ENCODE assay signal across 9 cellular contexts in genomic region chr17:77466596-77467223, GRCh38.
A peak's percentile ranks its signal among the peaks of the same experiment; 100 is the strongest.
DNase-seq lines count a peak whose midpoint lies in the region; ATAC-seq, FAIRE-seq and TF ChIP-seq lines count a peak whose summit lies in the region.
"Had no signal": no experiment of that assay in that cellular context is flagged by ENCODE, and none has a peak within 500 bp of the region (broad histone marks: within the 10 kb centered on the region; RNA-seq: fewer than 3 reads in every experiment).

No MANE protein-coding gene starts in this region.

- H2BK20ac ChIP-seq in H1 (ENCODE audit: low read length), result peak overlapping the region; percentile 24; the same call in 1 of the 2 replicates

- no peak for TF ChIP-seq CTCF in H1 (IDR thresholded peaks at IDR 0.05; ENCODE audit: control extremely low read depth in 1 of 3, insufficient read depth in 1 of 3, low read depth in 1 of 3, low read length in 3 of 3)
- TF ChIP-seq CTCF in neural cell (IDR thresholded peaks at IDR 0.05; ENCODE audit: poor library complexity, severe bottlenecking), result no peak

- H3K18ac ChIP-seq in H1 (ENCODE audit: extremely low read depth, low read length), result peak overlapping the region; percentile 60

- H3K4me1 ChIP-seq in BLaER1 (peaks cover 99% of the 10 kb centered on the region), H1 (replicated peaks in 1 of 4; ENCODE audit: control insufficient read depth in 3 of 4, insufficient read depth in 4 of 4, low read length in 3 of 4) (peaks cover 30 to 43% (median 36%) of the 10 kb centered on the region in 4 experiments)

- H2BK15ac ChIP-seq in H1 (ENCODE audit: low read length), result 0 out of 2 replicates have a peak overlapping the region, but pooled peaks have one; percentile 76

- H3K79me2 ChIP-seq in H1 (ENCODE audit: control insufficient read depth in 1 of 2, insufficient read depth in 2 of 2, low read length in 2 of 2) (peaks cover 4 to 75% of the 10 kb centered on the region in 2 experiments; a peak in 3 of 4 replicates), neural cell (replicated peaks; ENCODE audit: insufficient read depth, low read length) (peaks cover 40% of the 10 kb centered on the region)

- H3K9ac ChIP-seq in BLaER1, result peak overlapping the region; percentile 75
- H3K9ac ChIP-seq in H1 (replicated peaks in 1 of 4; ENCODE audit: extremely low read depth in 1 of 4, low read depth in 3 of 4, low read length in 3 of 4), result peak overlapping the region in 1 of 4 experiments; percentile 16; a peak in 2 of 7 replicates
- H3K9ac ChIP-seq in neural cell (ENCODE audit: low read length), result no peak overlapping the region

- no peak for TF ChIP-seq RAD21 in H1 (IDR thresholded peaks at IDR 0.05 in 1 of 2, conservative IDR thresholded peaks at IDR 0.05 in 1 of 2; ENCODE audit: low read depth in 2 of 2, low read length in 2 of 2)
- TF ChIP-seq RAD21 in neural cell (conservative IDR thresholded peaks at IDR 0.05), result no peak

- H4K5ac ChIP-seq in H1 (ENCODE audit: insufficient read length, low read depth, low read length), result peak overlapping the region; percentile 64

- H4K91ac ChIP-seq in H1 (replicated peaks; ENCODE audit: insufficient read length, low read length), result peak overlapping the region; percentile 94

- H2BK12ac ChIP-seq in H1 (ENCODE audit: low read depth, low read length), result peak overlapping the region; percentile 56

- peak overlapping the region; percentile 95 for H3K56ac ChIP-seq in H1 (replicated peaks; ENCODE audit: insufficient read length, low read depth, low read length)

- no peak overlapping the region for H3K14ac ChIP-seq in H1 (ENCODE audit: insufficient read length)

- H3K79me1 ChIP-seq in H1 (ENCODE audit: low read depth, low read length), result peaks cover 24% of the 10 kb centered on the region

- peaks cover 63% of the 10 kb centered on the region for H3K36me3 ChIP-seq in BLaER1
- H3K36me3 ChIP-seq in H1 (ENCODE audit: control insufficient read depth in 2 of 4, insufficient read depth in 4 of 4, low read length in 3 of 4), result peaks cover 0 to 4% (median 0%) of the 10 kb centered on the region in 4 experiments; a peak in 3 of 8 replicates
- no peaks in the 10 kb centered on the region for H3K36me3 ChIP-seq in neural cell (ENCODE audit: insufficient read depth, low read length)

- no peak overlapping the region for H3K23ac ChIP-seq in H1 (ENCODE audit: insufficient read length)

- DNase-seq in NCI-H82 (lab: John Stamatoyannopoulos, UW) (peak; percentile 61), H1 (ENCODE audit: low read depth in 1 of 2, low spot score in 2 of 2) (no peak), activated gamma-delta T cell (lab: John Stamatoyannopoulos, UW) (no peak), SIG-M5 (lab: John Stamatoyannopoulos, UW) (no peak)
- DNase-seq: activated effector memory CD4-positive, alpha-beta T cell treated with anti-CD3 and anti-CD28 coated beads, Interleukin-2, amount 50 U/mL, for 16 hours had no signal

- peak overlapping the region; percentile 55 for H3K4me3 ChIP-seq in BLaER1
- H3K4me3 ChIP-seq in H1 (ENCODE audit: extremely low read depth in 1 of 4, insufficient read depth in 2 of 4, low read depth in 3 of 4, low read length in 4 of 4), result peak overlapping the region; percentile 0 to 52 (median 20); a peak in 5 of 8 replicates
- peak overlapping the region; percentile 17 for H3K4me3 ChIP-seq in neural cell (ENCODE audit: low read length)

- no peaks in the 10 kb centered on the region for H3K9me2 ChIP-seq in neural cell (ENCODE audit: insufficient read depth, low read length)

- H4K20me1 ChIP-seq in BLaER1 (peaks cover 68% of the 10 kb centered on the region), H1 (replicated peaks in 1 of 2; ENCODE audit: control insufficient read depth in 1 of 2, insufficient read depth in 2 of 2, low read length in 2 of 2) (peaks cover 4 to 14% of the 10 kb centered on the region in 2 experiments), neural cell (ENCODE audit: insufficient read depth) (no peaks in the 10 kb centered on the region)

- no peak for FAIRE-seq in H1 (lab: Jason Lieb, UNC)

- no peaks in the 10 kb centered on the region for H3K27me3 ChIP-seq in BLaER1
- no peaks in the 10 kb centered on the region for H3K27me3 ChIP-seq in H1 (replicated peaks in 1 of 4; ENCODE audit: control insufficient read depth in 3 of 4, extremely low read depth in 1 of 4, insufficient read depth in 3 of 4, low read length in 3 of 4)
- no peaks in the 10 kb centered on the region for H3K27me3 ChIP-seq in neural cell (ENCODE audit: insufficient read depth, low read depth, low read length)

- peak overlapping the region; percentile 79 for H3K4ac ChIP-seq in H1 (replicated peaks; ENCODE audit: insufficient read length, low read depth, low read length)

- POLR2A ChIA-PET in H1 (lab: Charles Lee; ENCODE audit: partially characterized antibody), result interaction anchor here (0.7 to 4.0 kb wide), 10 partner anchors 9 to 217 kb away, joined by 3 to 31 read pairs (median 4); no protein-coding TSS in a partner anchor

- 64% methylated on average over 24 of the region's 24 CpGs; no CpG with 5 or more reads in 1 of the 2 experiments for WGBS in H1 (ENCODE audit: extremely low coverage in 1 of 2, insufficient coverage in 1 of 2, insufficient read length in 1 of 2, insufficient replicate concordance in 2 of 2, low coverage in 1 of 2, low lambda C conversion rate in 2 of 2, missing lambda C conversion rate in 1 of 2), 2 experiments

- peak overlapping the region; percentile 68 for H2BK120ac ChIP-seq in H1 (replicated peaks; ENCODE audit: low read depth, low read length)

- TF ChIP-seq POLR2A in H1 (IDR thresholded peaks at IDR 0.05; ENCODE audit: control extremely low read depth in 1 of 2, low read depth in 2 of 2, low read length in 2 of 2), result 0 out of 3 replicates have a peak, but pooled peaks of 1 of the 2 experiments have one; percentile 1

- H2AFZ ChIP-seq in H1 (ENCODE audit: low read length), result no peak overlapping the region
- no peak overlapping the region for H2AFZ ChIP-seq in neural cell (ENCODE audit: low read depth, low read length)

- CTCF ChIA-PET in H1 (lab: Charles Lee; ENCODE audit: partially characterized antibody), result interaction anchor here (1.0 to 2.0 kb wide), 9 partner anchors 8 to 36 kb away, joined by 3 to 11 read pairs (median 5); no protein-coding TSS in a partner anchor

- H4K8ac ChIP-seq in H1 (ENCODE audit: extremely low read depth, insufficient read depth, low read length), result peak overlapping the region; percentile 89; the same call in 1 of the 2 replicates

- peaks cover 13% of the 10 kb centered on the region; the same call in 1 of the 2 replicates for H3K23me2 ChIP-seq in H1 (ENCODE audit: low read depth, low read length)

- ATAC-seq in HG03442 (IDR thresholded peaks at IDR 0.05; ENCODE audit: unreplicated experiment) (no peak), GM18502 (IDR thresholded peaks at IDR 0.05; ENCODE audit: poor library complexity, unreplicated experiment) (no peak)

- no peak for TF ChIP-seq EP300 in H1 (IDR thresholded peaks at IDR 0.05; ENCODE audit: borderline replicate concordance in 1 of 2, low read depth in 2 of 2, low read length in 2 of 2)
- no peak for TF ChIP-seq EP300 in neural cell (conservative IDR thresholded peaks at IDR 0.05; ENCODE audit: poor library complexity, severe bottlenecking)

- H3K4me2 ChIP-seq in BLaER1 (peak overlapping the region; percentile 99), H1 (ENCODE audit: insufficient read depth in 1 of 2, low read depth in 2 of 2, low read length in 2 of 2) (peak overlapping the region; percentile 38 to 76), neural cell (ENCODE audit: low read length) (no peak overlapping the region)

- peak overlapping the region; percentile 89 for H3K27ac ChIP-seq in BLaER1
- peak overlapping the region; percentile 76 for H3K27ac ChIP-seq in H1 (ENCODE audit: low read depth, low read length)
- no peak overlapping the region for H3K27ac ChIP-seq in neural cell (ENCODE audit: low read length)

- no peaks in the 10 kb centered on the region for H3F3A ChIP-seq in neural cell (ENCODE audit: insufficient read depth, low read length, poor library complexity, severe bottlenecking)

- H3K9me3 ChIP-seq in BLaER1, result no peaks in the 10 kb centered on the region
- H3K9me3 ChIP-seq in H1 (ENCODE audit: insufficient read depth in 2 of 2, low read depth in 1 of 2, low read length in 1 of 2), result no peaks in the 10 kb centered on the region
- H3K9me3 ChIP-seq in neural cell (ENCODE audit: low read length), result no peaks in the 10 kb centered on the region

- peak overlapping the region; percentile 41; the same call in 1 of the 2 replicates for H2AK5ac ChIP-seq in H1 (ENCODE audit: low read depth, low read length)

- H2BK5ac ChIP-seq in H1 (ENCODE audit: low read depth, low read length), result peak overlapping the region; percentile 98

TF ChIP-seq in H1, 55 proteins besides CTCF, POLR2A, EP300 and RAD21:
- TF ChIP-seq SP1 (IDR thresholded peaks at IDR 0.05; ENCODE audit: low read depth, low read length) (no peak), TAF1 (IDR thresholded peaks at IDR 0.05; ENCODE audit: low read depth, low read length) (0 out of 2 replicates have a peak, but pooled peaks have one; percentile 19), JUND (IDR thresholded peaks at IDR 0.05; ENCODE audit: low read length) (no peak), CBX5 (IDR thresholded peaks at IDR 0.05; ENCODE audit: low read depth, low read length) (no peak)

TF ChIP-seq in neural cell, 6 proteins besides CTCF, POLR2A, EP300 and RAD21:
- TF ChIP-seq EZH2 (IDR thresholded peaks at IDR 0.05; ENCODE audit: borderline replicate concordance, insufficient read depth, low read length, poor library complexity, severe bottlenecking), result no peak
- no peak for TF ChIP-seq REST (IDR thresholded peaks at IDR 0.05; ENCODE audit: borderline replicate concordance)
